Comparison of ENCODE assay signal across 8 cellular contexts in genomic region chr12:47717443-47718193, GRCh38. TPM values are rescaled to one million over a fixed set of nuclear protein-coding genes. Genes with fewer than 3 reads are reported as not detected.
A peak's percentile ranks its signal among the peaks of the same experiment; 100 is the strongest.
DNase-seq lines count a peak whose midpoint lies in the region; ATAC-seq and TF ChIP-seq lines count a peak whose summit lies in the region.

No MANE protein-coding gene starts in this region.

- POLR2A ChIA-PET in OCI-LY7 (lab: Charles Lee) = interaction anchor here (1.7 kb wide), 1 partner anchor 9 kb away, joined by 3 read pairs; no protein-coding TSS in a partner anchor

- H3K4me1 Mint-ChIP-seq in activated naive CD4-positive, alpha-beta T cell treated with anti-CD3 and anti-CD28 coated beads, Interleukin-2, amount 10 ng/mL, durations not matched to agents 7 days and 5 days = peaks cover 45% of the 10 kb centered on the region
- H3K4me1 Mint-ChIP-seq in natural killer cell = peaks cover 28 to 36% of the 10 kb centered on the region in 2 donors

- CTCF ChIA-PET in OCI-LY7 (lab: Charles Lee; ENCODE audit: unreplicated experiment) = interaction anchor here (0.6 to 2.6 kb wide), 4 partner anchors 25 to 50 kb away, joined by 3 to 8 read pairs (median 3); no protein-coding TSS in a partner anchor
- CTCF ChIA-PET in activated naive CD4-positive, alpha-beta T cell treated with anti-CD3 and anti-CD28 coated beads, Interleukin-2, amount 10 ng/mL, durations not matched to agents 7 days and 5 days (lab: Charles Lee) = interaction anchor here (0.8 to 11.7 kb wide), 15 partner anchors 10 to 244 kb away, joined by 3 to 130 read pairs (median 5); partner anchors contain the start of genes RAPGEF3, RPAP3 and SLC48A1

- peaks cover 12% of the 10 kb centered on the region for H3K27me3 Mint-ChIP-seq in activated naive CD4-positive, alpha-beta T cell treated with anti-CD3 and anti-CD28 coated beads, Interleukin-2, amount 10 ng/mL, durations not matched to agents 7 days and 5 days
- peaks cover 0 to 10% of the 10 kb centered on the region in 2 donors for H3K27me3 Mint-ChIP-seq in natural killer cell (ENCODE audit: low read depth in 2 of 2)

- H3K4me1 ChIP-seq in HUES48 (ENCODE audit: control insufficient read depth, insufficient read depth, low read length) (peaks cover 11% of the 10 kb centered on the region), OCI-LY7 (ENCODE audit: insufficient read depth, low read length, poor library complexity, severe bottlenecking) (peaks cover 17% of the 10 kb centered on the region), tibial artery (peaks cover 5 to 42% (median 34%) of the 10 kb centered on the region in 4 donors)

- H3K79me2 ChIP-seq in OCI-LY7 (ENCODE audit: insufficient read depth, low read depth, low read length) = no peaks in the 10 kb centered on the region

- no peaks in the 10 kb centered on the region for H3K9me2 ChIP-seq in OCI-LY7 (ENCODE audit: insufficient read depth, low read length)

- H3K27ac ChIP-seq in HUES48 (ENCODE audit: low read depth, low read length) = peak overlapping the region; percentile 81
- no peak overlapping the region for H3K27ac ChIP-seq in OCI-LY7 (ENCODE audit: low read depth, low read length, poor library complexity, severe bottlenecking)
- H3K27ac ChIP-seq in tibial artery = peak overlapping the region; percentile 79 to 93

- peak overlapping the region; percentile 20 for H3K4me2 ChIP-seq in OCI-LY7 (ENCODE audit: low read length)

- H3K27me3 ChIP-seq in HUES48 (ENCODE audit: control insufficient read depth, insufficient read depth, low read length) (peaks cover 11% of the 10 kb centered on the region), tibial artery (no peaks in the 10 kb centered on the region)

- intact Hi-C loops in OCI-LY7 (cut with micrococcal nuclease; ENCODE audit: unreplicated experiment) = no loop called here
- intact Hi-C loops in natural killer cell (cut with micrococcal nuclease) = loop anchor here (5.0 kb wide), 3 partner anchors 230 to 450 kb away; partner anchors contain the start of gene TMEM106C
- intact Hi-C loops in tibial artery (cut with DNase I; ENCODE audit: low total_unique reads) = loop anchor here (5.0 kb wide), 3 partner anchors 35 to 120 kb away; partner anchors contain the start of gene SLC48A1

- TF ChIP-seq CTCF in OCI-LY7 (conservative IDR thresholded peaks at IDR 0.05; ENCODE audit: low read length) (peak; percentile 79), foreskin fibroblast (IDR thresholded peaks at IDR 0.05; ENCODE audit: low read depth, low read length) (peak; percentile 93), natural killer cell (IDR thresholded peaks at IDR 0.05) (peak; percentile 38), tibial artery (IDR thresholded peaks at IDR 0.05) (peak; percentile 82 to 84)

- H2AFZ ChIP-seq in OCI-LY7 (ENCODE audit: low read length) = peak overlapping the region; percentile 38; the same call in 1 of the 2 replicates

- BruUV-seq in OCI-LY7 (replicated peaks; lab: Mats Ljungman, UMichigan) = no TSS peak

- no peaks in the 10 kb centered on the region for H3K36me3 ChIP-seq in HUES48 (ENCODE audit: control insufficient read depth, insufficient read depth, low read length)
- H3K36me3 ChIP-seq in OCI-LY7 (ENCODE audit: insufficient read depth, low read length) = no peaks in the 10 kb centered on the region
- H3K36me3 ChIP-seq in tibial artery = no peaks in the 10 kb centered on the region

- H4K20me1 ChIP-seq in OCI-LY7 (ENCODE audit: insufficient read depth, low read length) = no peaks in the 10 kb centered on the region

- H3K4me3 ChIP-seq in HUES48 (ENCODE audit: low read depth, low read length) (no peak overlapping the region), OCI-LY7 (ENCODE audit: low read depth, low read length, poor library complexity, severe bottlenecking) (no peak overlapping the region), foreskin fibroblast (ENCODE audit: low read depth in 1 of 2, low read length in 2 of 2) (no peak overlapping the region), tibial artery (peak overlapping the region in 1 of 2 donors; percentile 7)

- no peaks in the 10 kb centered on the region for H3K9me3 Mint-ChIP-seq in activated naive CD4-positive, alpha-beta T cell treated with anti-CD3 and anti-CD28 coated beads, Interleukin-2, amount 10 ng/mL, durations not matched to agents 7 days and 5 days
- H3K9me3 Mint-ChIP-seq in natural killer cell = no peaks in the 10 kb centered on the region

- peak overlapping the region; percentile 17 for H3K27ac Mint-ChIP-seq in activated naive CD4-positive, alpha-beta T cell treated with anti-CD3 and anti-CD28 coated beads, Interleukin-2, amount 10 ng/mL, durations not matched to agents 7 days and 5 days
- H3K27ac Mint-ChIP-seq in natural killer cell = peak overlapping the region in 1 of 2 donors; percentile 68

- DNase-seq in DMS153 (lab: John Stamatoyannopoulos, UW) (peak; percentile 69), OCI-LY7 (ENCODE audit: low spot score) (peak; percentile 52), foreskin fibroblast (peak; percentile 81 to 94), natural killer cell (no peak), tibial artery (peak; percentile 87 to 94)
- DNase-seq in activated naive CD4-positive, alpha-beta T cell treated with anti-CD3 and anti-CD28 coated beads, Interleukin-2, amount 10 ng/mL, durations not matched to agents 7 days and 5 days = peak; percentile 76

- H3K4me3 Mint-ChIP-seq in activated naive CD4-positive, alpha-beta T cell treated with anti-CD3 and anti-CD28 coated beads, Interleukin-2, amount 10 ng/mL, durations not matched to agents 7 days and 5 days = no peak overlapping the region
- no peak overlapping the region for H3K4me3 Mint-ChIP-seq in natural killer cell

- peaks cover 7% of the 10 kb centered on the region for H3K36me3 Mint-ChIP-seq in activated naive CD4-positive, alpha-beta T cell treated with anti-CD3 and anti-CD28 coated beads, Interleukin-2, amount 10 ng/mL, durations not matched to agents 7 days and 5 days
- no peaks in the 10 kb centered on the region for H3K36me3 Mint-ChIP-seq in natural killer cell

- ATAC-seq in natural killer cell (peak; percentile 34 to 54 (median 40)), GM21528 (IDR thresholded peaks at IDR 0.05; ENCODE audit: low FRiP score, unreplicated experiment) (no peak)

- H3K9me3 ChIP-seq in HUES48 (ENCODE audit: control insufficient read depth, insufficient read depth, low read length) (no peaks in the 10 kb centered on the region), OCI-LY7 (ENCODE audit: low read length) (no peaks in the 10 kb centered on the region), tibial artery (no peaks in the 10 kb centered on the region)

- H3K9ac ChIP-seq in HUES48 (ENCODE audit: low read depth, low read length) = peak overlapping the region; percentile 2; the same call in 1 of the 2 replicates

RNA-seq across cellular contexts. Expression of gene ENDOU, which starts 7.7 kb away (rescaled TPM):
- 0.19 TPM in 1 of 2 replicates, not detected in the other for total RNA-seq in OCI-LY7 (2014; rRNA removed; shearing (Covaris generic))
- 0.55 TPM in 1 of 2 replicates, not detected in the other for total RNA-seq in OCI-LY7 (2022)
- total RNA-seq in natural killer cell = under 1 TPM; 0.20 to 0.41 (median 0.24) TPM

RNA-seq across cellular contexts. Expression of gene RPAP3, which starts 11.8 kb away (rescaled TPM):
- 21.6 and 25.1 TPM in 2 replicates for total RNA-seq in OCI-LY7 (2014; rRNA removed; shearing (Covaris generic))
- total RNA-seq in OCI-LY7 (2022) (52.9 and 53.9 TPM in 2 replicates), natural killer cell (10 to 100 TPM; 22.8 to 35.8 (median 24.8) TPM)

RNA-seq across cellular contexts. Expression of gene RAPGEF3, which starts 41.1 kb away (rescaled TPM):
- total RNA-seq in OCI-LY7 (2014; rRNA removed; shearing (Covaris generic)) = 0.69 and 0.80 TPM in 2 replicates
- total RNA-seq in OCI-LY7 (2022) (2.9 and 4.7 TPM in 2 replicates), natural killer cell (under 1 TPM; 0.23 to 0.73 (median 0.49) TPM)

RNA-seq across cellular contexts. Expression of gene SLC48A1, which starts 55.4 kb away (rescaled TPM):
- total RNA-seq in OCI-LY7 (2014; rRNA removed; shearing (Covaris generic)) = 3.8 and 9.6 TPM in 2 replicates
- total RNA-seq in OCI-LY7 (2022) (8.6 and 12.0 TPM in 2 replicates), natural killer cell (1 to 10 TPM; 2.0 to 4.4 (median 3.4) TPM)

Comparison
In these comparisons a context has a peak if more than half of its experiments do, and no peak if none do; other contexts are left out.
1. CTCF ChIP-seq: peak in every context shown above with its lines; median percentile 93 in foreskin fibroblast; 83 in tibial artery; 79 in OCI-LY7; 38 in natural killer cell.